33 cellular contexts compared by ENCODE assay signal in the genomic region with DNA sequence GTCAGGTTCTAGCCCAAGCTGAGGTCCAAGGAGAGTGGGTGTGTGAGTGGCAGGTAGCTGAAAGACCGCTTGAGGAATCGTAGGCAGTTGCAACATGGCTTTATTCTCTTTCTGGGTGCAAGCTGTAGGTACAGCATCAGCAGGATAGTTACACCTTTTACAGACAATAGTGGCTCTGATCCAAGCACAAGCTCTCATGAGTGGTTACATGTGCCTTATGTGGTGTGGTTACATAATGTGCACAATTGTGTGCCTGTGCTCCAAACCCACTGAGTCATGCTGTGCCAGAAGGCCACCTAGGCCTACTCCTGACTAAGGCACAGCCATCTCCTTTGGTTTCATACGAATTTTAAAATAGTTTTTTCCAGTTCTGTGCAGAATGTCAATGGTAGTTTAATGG.
DNase-seq lines count a peak whose midpoint lies in the region; TF ChIP-seq lines count a peak whose summit lies in the region.
"Had no signal": no experiment of that assay in that cellular context is flagged by ENCODE, and none has a peak within 500 bp of the region (broad histone marks: within the 10 kb centered on the region; RNA-seq: fewer than 3 reads in every experiment).

No MANE protein-coding gene starts in this region.

- DNase-seq in MCF 10A (ENCODE audit: unreplicated experiment) (peak; percentile 81), breast epithelium (ENCODE audit: low spot score in 2 of 2) (no peak), NB4 (ENCODE audit: low read depth) (peak; percentile 76), mammary epithelial cell (peak; percentile 81), COR-L47 (lab: John Stamatoyannopoulos, UW) (no peak), inferior parietal cortex (ENCODE audit: extremely low spot score) (no peak), NCI-H446 treated with DMSO at 0.1 percent for 48 hours (lab: John Stamatoyannopoulos, UW) (no peak)
- no peak for DNase-seq in activated CD4-positive, alpha-beta T cell treated with anti-CD3 and anti-CD28 coated beads for 1 hour
- DNase-seq: activated CD4-positive, alpha-beta T cell treated with anti-CD3 and anti-CD28 coated beads, Interleukin-2, amount 50 U/mL, for 4 hours; activated CD8-positive, alpha-beta memory T cell treated with anti-CD3 and anti-CD28 coated beads, Interleukin-2, amount 50 U/mL, for 48 hours; aorta; BE2C; caudate nucleus; DMS79; foreskin fibroblast; H9; hippocampal formation; immature natural killer cell; left ventricle myocardium inferior; MG63; midbrain; naive thymus-derived CD8-positive, alpha-beta T cell; NCI-H146; spleen; stimulated activated CD4-positive, alpha-beta T cell treated with anti-CD3 and anti-CD28 coated beads, Interleukin-2, amount 100 ng/mL, for 48 hours; substantia nigra; upper lobe of left lung had no signal

- H3K36me3 ChIP-seq in breast epithelium (no peaks in the 10 kb centered on the region), mammary epithelial cell (ENCODE audit: insufficient read depth, low read length) (no peaks in the 10 kb centered on the region)
- H3K36me3 ChIP-seq: BE2C, left ventricle myocardium inferior, MG63, spleen, upper lobe of left lung had no signal

- H3K79me2 ChIP-seq in mammary epithelial cell (ENCODE audit: insufficient read depth, low read length), result no peaks in the 10 kb centered on the region

- CTCF ChIA-PET in MCF 10A (lab: Yijun Ruan, JAX) (no interaction called here), mammary epithelial cell (lab: Charles Lee; ENCODE audit: low non-redundant PET) (no interaction called here)

- H3K9ac ChIP-seq in mammary epithelial cell (ENCODE audit: insufficient read depth, low read length), result no peak overlapping the region

- peaks cover 7% of the 10 kb centered on the region for H3K4me1 Mint-ChIP-seq in MCF 10A (ENCODE audit: insufficient read depth, unreplicated experiment)
- H3K4me1 Mint-ChIP-seq: H9; immature natural killer cell; naive thymus-derived CD8-positive, alpha-beta T cell; stimulated activated effector memory CD8-positive, alpha-beta T cell treated with anti-CD3 and anti-CD28 coated beads, Interleukin-12 subunit alpha, Interleukin-12 subunit beta, amount 100 ng/mL, for 72 hours; WTC11 had no signal

- WGBS in mammary epithelial cell (ENCODE audit: low coverage, missing lambda C conversion rate), result 28% methylated on average over 3 of the region's 3 CpGs

- no TSS peak for BruUV-seq in MCF 10A (replicated peaks; lab: Mats Ljungman, UMichigan)
- no TSS peak for BruUV-seq in mammary epithelial cell (replicated peaks; lab: Mats Ljungman, UMichigan)

- no peaks in the 10 kb centered on the region for H3K27me3 Mint-ChIP-seq in MCF 10A (ENCODE audit: insufficient read depth, unreplicated experiment)
- H3K27me3 Mint-ChIP-seq: activated naive CD8-positive, alpha-beta T cell; naive thymus-derived CD8-positive, alpha-beta T cell had no signal

- H3K4me3 ChIP-seq in breast epithelium, result no peak overlapping the region
- H3K4me3 ChIP-seq in NB4 (ENCODE audit: low read depth, low read length), result no peak overlapping the region
- H3K4me3 ChIP-seq in mammary epithelial cell (replicated peaks in 1 of 3; ENCODE audit: insufficient read depth in 1 of 3, low read depth in 2 of 3, low read length in 3 of 3), result no peak overlapping the region
- H3K4me3 ChIP-seq: A549, left ventricle myocardium inferior, MG63, spleen, upper lobe of left lung had no signal

- H3K4me1 ChIP-seq in breast epithelium (no peaks in the 10 kb centered on the region), mammary epithelial cell (ENCODE audit: insufficient read depth, low read length) (peaks cover 20% of the 10 kb centered on the region)
- H3K4me1 ChIP-seq: A549, BE2C, left ventricle myocardium inferior, spleen, upper lobe of left lung had no signal

- H3K36me3 Mint-ChIP-seq in MCF 10A (ENCODE audit: insufficient read depth, unreplicated experiment), result no peaks in the 10 kb centered on the region
- H3K36me3 Mint-ChIP-seq: activated naive CD8-positive, alpha-beta T cell; immature natural killer cell; naive thymus-derived CD8-positive, alpha-beta T cell; stimulated activated effector memory CD8-positive, alpha-beta T cell treated with anti-CD3 and anti-CD28 coated beads, Interleukin-12 subunit alpha, Interleukin-12 subunit beta, amount 100 ng/mL, for 72 hours had no signal

- H3K27me3 ChIP-seq in breast epithelium, result no peaks in the 10 kb centered on the region
- H3K27me3 ChIP-seq in mammary epithelial cell (ENCODE audit: insufficient read depth, low read length), result no peaks in the 10 kb centered on the region
- H3K27me3 ChIP-seq: BE2C, MG63, spleen, upper lobe of left lung had no signal

- TF ChIP-seq POLR2A in breast epithelium (IDR thresholded peaks at IDR 0.05) (no peak), NB4 (IDR thresholded peaks at IDR 0.05; ENCODE audit: extremely low read depth, insufficient read length) (no peak)

- H4K20me1 ChIP-seq in mammary epithelial cell (ENCODE audit: insufficient read depth, low read length), result no peaks in the 10 kb centered on the region

- intact Hi-C loops in MCF 10A (cut with micrococcal nuclease), result no loop called here
- intact Hi-C loops in breast epithelium (cut with DNase I; ENCODE audit: low total_unique reads), result no loop called here
- intact Hi-C loops in mammary epithelial cell (cut with micrococcal nuclease), result no loop called here

- POLR2A ChIA-PET in MCF 10A (lab: Yijun Ruan, JAX), result no interaction called here

- TF ChIP-seq CTCF in MCF 10A (IDR thresholded peaks at IDR 0.05; ENCODE audit: unreplicated experiment) (no peak), breast epithelium (IDR thresholded peaks at IDR 0.05) (no peak), NB4 (IDR thresholded peaks at IDR 0.05; ENCODE audit: low read depth, low read length) (no peak), mammary epithelial cell (conservative IDR thresholded peaks at IDR 0.05 in 1 of 2, IDR thresholded peaks at IDR 0.05 in 1 of 2; ENCODE audit: extremely low read depth in 1 of 2, insufficient read depth in 1 of 2, low read depth in 1 of 2, low read length in 2 of 2) (no peak)

- H3K9me3 ChIP-seq in breast epithelium (peaks cover 0 to 10% of the 10 kb centered on the region in 2 donors), mammary epithelial cell (replicated peaks; ENCODE audit: insufficient read depth, low read length) (peaks cover 3% of the 10 kb centered on the region)
- H3K9me3 ChIP-seq: A549, MG63, upper lobe of left lung had no signal

- no peak overlapping the region for H3K4me3 Mint-ChIP-seq in MCF 10A (ENCODE audit: unreplicated experiment)
- H3K4me3 Mint-ChIP-seq: activated naive CD8-positive, alpha-beta T cell; H9; immature natural killer cell; naive thymus-derived CD8-positive, alpha-beta T cell; stimulated activated effector memory CD8-positive, alpha-beta T cell treated with anti-CD3 and anti-CD28 coated beads, Interleukin-12 subunit alpha, Interleukin-12 subunit beta, amount 100 ng/mL, for 72 hours; T-helper 2 cell treated with Interferon-gamma antibody and Interleukin-4, amounts not matched to agents 5 μg/mL and 100 μg/mL, for 36 hours; WTC11 had no signal

- no peaks in the 10 kb centered on the region for H3K9me3 Mint-ChIP-seq in MCF 10A (ENCODE audit: unreplicated experiment)

- H2AFZ ChIP-seq in mammary epithelial cell (ENCODE audit: low read depth, low read length), result no peak overlapping the region

- H3K27ac Mint-ChIP-seq in MCF 10A (ENCODE audit: low read depth, unreplicated experiment), result no peak overlapping the region
- H3K27ac Mint-ChIP-seq: activated naive CD8-positive, alpha-beta T cell; H9; immature natural killer cell; naive thymus-derived CD8-positive, alpha-beta T cell; stimulated activated effector memory CD8-positive, alpha-beta T cell treated with anti-CD3 and anti-CD28 coated beads, Interleukin-12 subunit alpha, Interleukin-12 subunit beta, amount 100 ng/mL, for 72 hours; T-helper 2 cell treated with Interferon-gamma antibody and Interleukin-4, amounts not matched to agents 5 μg/mL and 100 μg/mL, for 36 hours; WTC11 had no signal

- no peak overlapping the region for H3K27ac ChIP-seq in breast epithelium
- H3K27ac ChIP-seq in mammary epithelial cell (ENCODE audit: insufficient read depth, low read depth, low read length), result peak overlapping the region; percentile 19
- H3K27ac ChIP-seq: A549, left ventricle myocardium inferior, RWPE1, spleen, upper lobe of left lung had no signal

- H3K4me2 ChIP-seq in mammary epithelial cell (ENCODE audit: insufficient read depth, low read depth, low read length), result no peak overlapping the region
- H3K4me2 ChIP-seq: A549 had no signal

- dilution Hi-C loops in mammary epithelial cell (cut with HindIII; ENCODE audit: low sequenced_read_pairs), result no loop called here

- in situ Hi-C loops in mammary epithelial cell (cut with MboI; ENCODE audit: low sequenced_read_pairs in 2 of 2), result no loop called here

Comparison
In these comparisons a context has a peak if more than half of its experiments do, and no peak if none do; other contexts are left out.
1. DNase-seq: peak in MCF 10A (single experiment), NB4 (single experiment) and mammary epithelial cell (single experiment); none in breast epithelium (0 of 2), COR-L47 (single experiment), inferior parietal cortex (single experiment), activated CD4-positive, alpha-beta T cell treated with anti-CD3 and anti-CD28 coated beads for 1 hour (single experiment) and NCI-H446 treated with DMSO at 0.1 percent for 48 hours (single experiment).